ENCODE assay signal across 8 cellular contexts in genomic region chr3:16264708-16265454, GRCh38. TPM values are rescaled to one million over a fixed set of nuclear protein-coding genes. Genes with fewer than 3 reads are reported as not detected.
A peak's percentile ranks its signal among the peaks of the same experiment; 100 is the strongest.
DNase-seq lines count a peak whose midpoint lies in the region; ATAC-seq and TF ChIP-seq lines count a peak whose summit lies in the region.

Gene DPH3, minus strand, starts transcription at chr3:16264943. Its CDS starts 67 bp downstream, at chr3:16264876.
Gene OXNAD1, plus strand, starts transcription at chr3:16265212. Its CDS starts 5,741 bp downstream, at chr3:16270953.

- H3K27ac ChIP-seq in gastroesophageal sphincter (peak within 1 kb of the TSS; percentile 91 to 97 (median 93)), neutrophil (peak within 1 kb of the TSS; percentile 90), substantia nigra (ENCODE audit: low read depth, low read length, poor library complexity, severe bottlenecking) (peak within 1 kb of the TSS; percentile 70)

- TF ChIP-seq POLR2A in gastroesophageal sphincter (IDR thresholded peaks at IDR 0.05), result peak; percentile 64 to 71

- CTCF ChIA-PET in activated naive CD4-positive, alpha-beta T cell treated with anti-CD3 and anti-CD28 coated beads for 36 hours (lab: Charles Lee), result interaction anchor here (0.8 to 7.3 kb wide), 11 partner anchors 17 to 287 kb away, joined by 3 to 38 read pairs (median 4); no protein-coding TSS in a partner anchor

- intact Hi-C loops in activated naive CD4-positive, alpha-beta T cell treated with anti-CD3 and anti-CD28 coated beads for 36 hours (cut with micrococcal nuclease), result loop anchor here (1.0 to 2.0 kb wide), 8 partner anchors 21 to 664 kb away; partner anchors contain the start of genes BTD and HACL1

- H3K27ac Mint-ChIP-seq in activated naive CD4-positive, alpha-beta T cell treated with anti-CD3 and anti-CD28 coated beads for 36 hours, result peak within 1 kb of the TSS; percentile 94

- H3K4me3 ChIP-seq in HFF-Myc (replicated peaks; ENCODE audit: low read depth, low read length) (peak within 1 kb of the TSS; percentile 89), gastroesophageal sphincter (peak within 1 kb of the TSS; percentile 70 to 94), neutrophil (ENCODE audit: low read depth in 1 of 2, low read length in 1 of 2) (peak within 1 kb of the TSS; percentile 82 to 87)

- peaks cover 31% of the 10 kb centered on the region for H3K4me1 Mint-ChIP-seq in activated naive CD4-positive, alpha-beta T cell treated with anti-CD3 and anti-CD28 coated beads for 36 hours (ENCODE audit: low read depth)

- no peaks in the 10 kb centered on the region for H3K27me3 Mint-ChIP-seq in activated naive CD4-positive, alpha-beta T cell treated with anti-CD3 and anti-CD28 coated beads for 36 hours (ENCODE audit: low read depth)

- H3K4me3 Mint-ChIP-seq in activated naive CD4-positive, alpha-beta T cell treated with anti-CD3 and anti-CD28 coated beads for 36 hours, result peak within 1 kb of the TSS; percentile 96

- H3K9me3 Mint-ChIP-seq in activated naive CD4-positive, alpha-beta T cell treated with anti-CD3 and anti-CD28 coated beads for 36 hours, result no peaks in the 10 kb centered on the region

- WGBS in gastroesophageal sphincter (ENCODE audit: low coverage in 1 of 2), 2 donors, result 0% methylated on average over 4 to 7 of the region's 61 CpGs

- no peak for TF ChIP-seq EP300 in gastroesophageal sphincter (IDR thresholded peaks at IDR 0.05)

- H3K27me3 ChIP-seq in gastroesophageal sphincter (no peaks in the 10 kb centered on the region), neutrophil (no peaks in the 10 kb centered on the region)

- H3K4me1 ChIP-seq in gastroesophageal sphincter (peaks cover 4 to 68% (median 11%) of the 10 kb centered on the region in 3 donors), neutrophil (ENCODE audit: control insufficient read depth in 1 of 2, insufficient read depth in 1 of 2, low read depth in 1 of 2, low read length in 1 of 2) (peaks cover 24 to 29% of the 10 kb centered on the region in 2 experiments)

- ATAC-seq in gastroesophageal sphincter, result peak; percentile 99

- peaks cover 3% of the 10 kb centered on the region for H3K36me3 Mint-ChIP-seq in activated naive CD4-positive, alpha-beta T cell treated with anti-CD3 and anti-CD28 coated beads for 36 hours (ENCODE audit: low read depth)

- TF ChIP-seq CTCF in HFF-Myc (IDR thresholded peaks at IDR 0.05; ENCODE audit: low read depth, low read length, missing control alignments) (no peak), gastroesophageal sphincter (IDR thresholded peaks at IDR 0.05) (peak in 3 of 4 experiments; percentile 9 to 67 (median 64)), neutrophil (IDR thresholded peaks at IDR 0.05) (peak; percentile 64)

- H3K9me3 ChIP-seq in gastroesophageal sphincter (no peaks in the 10 kb centered on the region), neutrophil (no peaks in the 10 kb centered on the region)

- H3K36me3 ChIP-seq in gastroesophageal sphincter (peaks cover 0 to 31% of the 10 kb centered on the region in 2 donors), neutrophil (peaks cover 21% of the 10 kb centered on the region)

- DNase-seq in GM04503 (ENCODE audit: low read depth) (peak; percentile 96), HFF-Myc (ENCODE audit: extremely low read depth, low read depth) (peak; percentile 99), NAMALWA (ENCODE audit: low spot score) (peak; percentile 99), SK-N-DZ (ENCODE audit: low spot score) (peak; percentile 99), substantia nigra (lab: John Stamatoyannopoulos, UW) (peak; percentile 87 to 99 (median 98))
- peak; percentile 100 for DNase-seq in activated naive CD4-positive, alpha-beta T cell treated with anti-CD3 and anti-CD28 coated beads for 36 hours

RNA-seq across cellular contexts. Expression of gene DPH3, which starts in this region (rescaled TPM):
- polyA plus RNA-seq in SK-N-DZ (2014; cell fraction: cytosol; rRNA removed), result 30.8 and 32.7 TPM in 2 replicates
- 13.5 and 14.0 TPM in 2 replicates for polyA plus RNA-seq in SK-N-DZ (2014; cell fraction: nucleus; rRNA removed)
- 10 to 100 TPM; 16.1 to 17.0 TPM for total RNA-seq in activated naive CD4-positive, alpha-beta T cell treated with anti-CD3 and anti-CD28 coated beads for 36 hours
- total RNA-seq in gastroesophageal sphincter, result 10 to 100 TPM; 31.4 to 40.0 (median 36.8) TPM

RNA-seq across cellular contexts. Expression of gene OXNAD1, which starts in this region (rescaled TPM):
- 22.0 and 27.1 TPM in 2 replicates for polyA plus RNA-seq in SK-N-DZ (2014; cell fraction: cytosol; rRNA removed)
- polyA plus RNA-seq in SK-N-DZ (2014; cell fraction: nucleus; rRNA removed), result 25.1 and 26.3 TPM in 2 replicates
- total RNA-seq in activated naive CD4-positive, alpha-beta T cell treated with anti-CD3 and anti-CD28 coated beads for 36 hours, result 10 to 100 TPM; 32.4 to 34.2 TPM
- total RNA-seq in gastroesophageal sphincter, result 10 to 100 TPM; 10.2 to 13.2 (median 12.4) TPM

Comparison
In these comparisons a context has a peak if more than half of its experiments do, and no peak if none do; other contexts are left out.
1. Peak in every context shown above with its lines: DNase-seq, ATAC-seq, H3K4me3 ChIP-seq and H3K27ac ChIP-seq.